1 cellular context compared by ENCODE assay signal in the genomic region with DNA sequence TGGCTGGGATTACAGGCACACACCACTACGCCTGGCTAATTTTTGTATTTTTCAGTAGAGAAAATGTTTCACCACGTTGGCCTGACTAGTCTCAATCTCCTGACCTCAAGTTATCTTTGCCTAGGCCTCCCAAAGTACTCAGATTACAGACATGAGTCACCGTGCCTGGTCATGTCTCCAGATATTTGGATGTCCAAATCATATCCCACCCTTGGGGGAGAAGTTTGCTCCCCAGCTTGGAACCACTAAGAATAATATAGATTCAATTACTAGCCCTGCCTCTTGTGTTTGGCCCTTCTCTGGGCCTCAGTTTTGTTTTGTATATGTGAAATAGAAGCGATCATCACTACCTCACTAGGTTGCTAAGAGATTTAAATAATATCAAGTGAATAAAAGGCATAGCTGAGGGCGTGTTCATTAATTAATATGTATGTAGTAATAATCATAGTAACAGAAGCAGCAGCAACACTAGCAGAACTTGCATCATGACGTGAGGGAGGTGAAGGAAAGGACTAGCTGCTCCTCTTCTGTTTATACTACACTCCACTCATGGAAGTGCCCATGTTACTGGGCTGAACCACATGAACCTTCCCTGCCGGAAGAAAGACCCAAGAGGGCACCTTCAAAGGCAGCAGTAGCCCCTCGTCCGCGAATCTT.
TF ChIP-seq lines count a peak whose summit lies in the region.

No MANE protein-coding gene starts in this region.

TF ChIP-seq in GM23338, 12 proteins besides CTCF, POLR2A, EP300 and RAD21 (continued from another document):
- TF ChIP-seq, protein P1, sequence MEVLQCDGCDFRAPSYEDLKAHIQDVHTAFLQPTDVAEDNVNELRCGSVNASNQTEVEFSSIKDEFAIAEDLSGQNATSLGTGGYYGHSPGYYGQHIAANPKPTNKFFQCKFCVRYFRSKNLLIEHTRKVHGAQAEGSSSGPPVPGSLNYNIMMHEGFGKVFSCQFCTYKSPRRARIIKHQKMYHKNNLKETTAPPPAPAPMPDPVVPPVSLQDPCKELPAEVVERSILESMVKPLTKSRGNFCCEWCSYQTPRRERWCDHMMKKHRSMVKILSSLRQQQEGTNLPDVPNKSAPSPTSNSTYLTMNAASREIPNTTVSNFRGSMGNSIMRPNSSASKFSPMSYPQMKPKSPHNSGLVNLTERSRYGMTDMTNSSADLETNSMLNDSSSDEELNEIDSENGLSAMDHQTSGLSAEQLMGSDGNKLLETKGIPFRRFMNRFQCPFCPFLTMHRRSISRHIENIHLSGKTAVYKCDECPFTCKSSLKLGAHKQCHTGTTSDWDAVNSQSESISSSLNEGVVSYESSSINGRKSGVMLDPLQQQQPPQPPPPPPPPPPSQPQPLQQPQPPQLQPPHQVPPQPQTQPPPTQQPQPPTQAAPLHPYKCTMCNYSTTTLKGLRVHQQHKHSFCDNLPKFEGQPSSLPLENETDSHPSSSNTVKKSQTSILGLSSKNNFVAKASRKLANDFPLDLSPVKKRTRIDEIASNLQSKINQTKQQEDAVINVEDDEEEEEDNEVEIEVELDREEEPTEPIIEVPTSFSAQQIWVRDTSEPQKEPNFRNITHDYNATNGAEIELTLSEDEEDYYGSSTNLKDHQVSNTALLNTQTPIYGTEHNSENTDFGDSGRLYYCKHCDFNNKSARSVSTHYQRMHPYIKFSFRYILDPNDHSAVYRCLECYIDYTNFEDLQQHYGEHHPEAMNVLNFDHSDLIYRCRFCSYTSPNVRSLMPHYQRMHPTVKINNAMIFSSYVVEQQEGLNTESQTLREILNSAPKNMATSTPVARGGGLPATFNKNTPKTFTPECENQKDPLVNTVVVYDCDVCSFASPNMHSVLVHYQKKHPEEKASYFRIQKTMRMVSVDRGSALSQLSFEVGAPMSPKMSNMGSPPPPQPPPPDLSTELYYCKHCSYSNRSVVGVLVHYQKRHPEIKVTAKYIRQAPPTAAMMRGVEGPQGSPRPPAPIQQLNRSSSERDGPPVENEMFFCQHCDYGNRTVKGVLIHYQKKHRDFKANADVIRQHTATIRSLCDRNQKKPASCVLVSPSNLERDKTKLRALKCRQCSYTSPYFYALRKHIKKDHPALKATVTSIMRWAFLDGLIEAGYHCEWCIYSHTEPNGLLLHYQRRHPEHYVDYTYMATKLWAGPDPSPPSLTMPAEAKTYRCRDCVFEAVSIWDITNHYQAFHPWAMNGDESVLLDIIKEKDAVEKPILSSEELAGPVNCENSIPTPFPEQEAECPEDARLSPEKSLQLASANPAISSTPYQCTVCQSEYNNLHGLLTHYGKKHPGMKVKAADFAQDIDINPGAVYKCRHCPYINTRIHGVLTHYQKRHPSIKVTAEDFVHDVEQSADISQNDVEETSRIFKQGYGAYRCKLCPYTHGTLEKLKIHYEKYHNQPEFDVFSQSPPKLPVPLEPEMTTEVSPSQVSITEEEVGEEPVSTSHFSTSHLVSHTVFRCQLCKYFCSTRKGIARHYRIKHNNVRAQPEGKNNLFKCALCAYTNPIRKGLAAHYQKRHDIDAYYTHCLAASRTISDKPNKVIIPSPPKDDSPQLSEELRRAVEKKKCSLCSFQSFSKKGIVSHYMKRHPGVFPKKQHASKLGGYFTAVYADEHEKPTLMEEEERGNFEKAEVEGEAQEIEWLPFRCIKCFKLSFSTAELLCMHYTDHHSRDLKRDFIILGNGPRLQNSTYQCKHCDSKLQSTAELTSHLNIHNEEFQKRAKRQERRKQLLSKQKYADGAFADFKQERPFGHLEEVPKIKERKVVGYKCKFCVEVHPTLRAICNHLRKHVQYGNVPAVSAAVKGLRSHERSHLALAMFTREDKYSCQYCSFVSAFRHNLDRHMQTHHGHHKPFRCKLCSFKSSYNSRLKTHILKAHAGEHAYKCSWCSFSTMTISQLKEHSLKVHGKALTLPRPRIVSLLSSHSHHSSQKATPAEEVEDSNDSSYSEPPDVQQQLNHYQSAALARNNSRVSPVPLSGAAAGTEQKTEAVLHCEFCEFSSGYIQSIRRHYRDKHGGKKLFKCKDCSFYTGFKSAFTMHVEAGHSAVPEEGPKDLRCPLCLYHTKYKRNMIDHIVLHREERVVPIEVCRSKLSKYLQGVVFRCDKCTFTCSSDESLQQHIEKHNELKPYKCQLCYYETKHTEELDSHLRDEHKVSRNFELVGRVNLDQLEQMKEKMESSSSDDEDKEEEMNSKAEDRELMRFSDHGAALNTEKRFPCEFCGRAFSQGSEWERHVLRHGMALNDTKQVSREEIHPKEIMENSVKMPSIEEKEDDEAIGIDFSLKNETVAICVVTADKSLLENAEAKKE (CRISPR knock-in tag; IDR thresholded peaks at IDR 0.05), result no peak
- TF ChIP-seq EZH2 (IDR thresholded peaks at IDR 0.05; ENCODE audit: low read depth, unreplicated experiment) (no peak), ZNF114 (CRISPR knock-in tag; IDR thresholded peaks at IDR 0.05) (no peak), STAT1 (IDR thresholded peaks at IDR 0.05; ENCODE audit: unreplicated experiment) (no peak), JUNB (IDR thresholded peaks at IDR 0.05; ENCODE audit: unreplicated experiment) (no peak), POLR2AphosphoS5 (IDR thresholded peaks at IDR 0.05; ENCODE audit: low read depth) (no peak)
- TF ChIP-seq, protein P2, sequence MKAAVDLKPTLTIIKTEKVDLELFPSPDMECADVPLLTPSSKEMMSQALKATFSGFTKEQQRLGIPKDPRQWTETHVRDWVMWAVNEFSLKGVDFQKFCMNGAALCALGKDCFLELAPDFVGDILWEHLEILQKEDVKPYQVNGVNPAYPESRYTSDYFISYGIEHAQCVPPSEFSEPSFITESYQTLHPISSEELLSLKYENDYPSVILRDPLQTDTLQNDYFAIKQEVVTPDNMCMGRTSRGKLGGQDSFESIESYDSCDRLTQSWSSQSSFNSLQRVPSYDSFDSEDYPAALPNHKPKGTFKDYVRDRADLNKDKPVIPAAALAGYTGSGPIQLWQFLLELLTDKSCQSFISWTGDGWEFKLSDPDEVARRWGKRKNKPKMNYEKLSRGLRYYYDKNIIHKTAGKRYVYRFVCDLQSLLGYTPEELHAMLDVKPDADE (IDR thresholded peaks at IDR 0.05), result no peak
- TF ChIP-seq, protein P3, sequence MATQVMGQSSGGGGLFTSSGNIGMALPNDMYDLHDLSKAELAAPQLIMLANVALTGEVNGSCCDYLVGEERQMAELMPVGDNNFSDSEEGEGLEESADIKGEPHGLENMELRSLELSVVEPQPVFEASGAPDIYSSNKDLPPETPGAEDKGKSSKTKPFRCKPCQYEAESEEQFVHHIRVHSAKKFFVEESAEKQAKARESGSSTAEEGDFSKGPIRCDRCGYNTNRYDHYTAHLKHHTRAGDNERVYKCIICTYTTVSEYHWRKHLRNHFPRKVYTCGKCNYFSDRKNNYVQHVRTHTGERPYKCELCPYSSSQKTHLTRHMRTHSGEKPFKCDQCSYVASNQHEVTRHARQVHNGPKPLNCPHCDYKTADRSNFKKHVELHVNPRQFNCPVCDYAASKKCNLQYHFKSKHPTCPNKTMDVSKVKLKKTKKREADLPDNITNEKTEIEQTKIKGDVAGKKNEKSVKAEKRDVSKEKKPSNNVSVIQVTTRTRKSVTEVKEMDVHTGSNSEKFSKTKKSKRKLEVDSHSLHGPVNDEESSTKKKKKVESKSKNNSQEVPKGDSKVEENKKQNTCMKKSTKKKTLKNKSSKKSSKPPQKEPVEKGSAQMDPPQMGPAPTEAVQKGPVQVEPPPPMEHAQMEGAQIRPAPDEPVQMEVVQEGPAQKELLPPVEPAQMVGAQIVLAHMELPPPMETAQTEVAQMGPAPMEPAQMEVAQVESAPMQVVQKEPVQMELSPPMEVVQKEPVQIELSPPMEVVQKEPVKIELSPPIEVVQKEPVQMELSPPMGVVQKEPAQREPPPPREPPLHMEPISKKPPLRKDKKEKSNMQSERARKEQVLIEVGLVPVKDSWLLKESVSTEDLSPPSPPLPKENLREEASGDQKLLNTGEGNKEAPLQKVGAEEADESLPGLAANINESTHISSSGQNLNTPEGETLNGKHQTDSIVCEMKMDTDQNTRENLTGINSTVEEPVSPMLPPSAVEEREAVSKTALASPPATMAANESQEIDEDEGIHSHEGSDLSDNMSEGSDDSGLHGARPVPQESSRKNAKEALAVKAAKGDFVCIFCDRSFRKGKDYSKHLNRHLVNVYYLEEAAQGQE (IDR thresholded peaks at IDR 0.05; ENCODE audit: unreplicated experiment), result no peak
TF ChIP-seq in GM23338: peak in this region for 0.
